ENCODE assay signal across 15 cellular contexts in the genomic region with DNA sequence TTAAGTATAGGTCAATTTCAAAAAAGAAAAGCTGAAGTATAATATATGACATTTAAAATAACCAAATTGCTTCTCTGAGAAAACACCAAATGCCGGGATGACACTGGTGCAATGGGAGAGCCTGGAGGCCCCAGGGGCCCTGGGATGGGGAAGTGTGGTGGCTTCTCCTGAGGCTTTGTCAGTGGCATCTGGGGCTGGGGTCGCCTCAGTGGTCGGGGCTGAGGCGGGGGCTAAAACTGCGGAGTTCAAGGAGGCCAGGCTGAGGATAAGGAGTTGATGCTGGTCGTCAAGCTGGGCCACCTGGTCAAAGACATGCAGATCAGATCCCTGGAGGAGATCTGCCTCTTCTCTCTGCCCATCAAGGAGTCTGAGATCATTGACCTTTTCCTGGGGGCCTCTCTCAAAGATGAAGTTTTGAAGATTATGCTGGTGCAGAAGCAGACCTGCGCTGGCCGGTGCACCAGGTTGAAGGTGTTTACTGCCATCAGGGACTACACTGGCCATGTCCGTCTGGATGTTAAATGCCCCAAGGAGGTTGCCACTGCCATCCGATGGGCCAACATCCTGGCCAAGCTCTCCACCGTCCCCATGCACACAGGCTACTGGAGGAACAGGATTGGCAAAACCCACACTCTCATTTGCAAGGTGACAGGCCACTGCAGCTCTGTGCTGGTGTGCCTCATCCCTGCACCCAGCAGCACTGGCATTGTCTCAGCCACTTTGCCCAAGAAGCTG.
DNase-seq lines count a peak whose midpoint lies in the region; ATAC-seq and FAIRE-seq lines count a peak whose summit lies in the region.
"Had no signal": no experiment of that assay in that cellular context is flagged by ENCODE, and none has a peak within 500 bp of the region (broad histone marks: within the 10 kb centered on the region; RNA-seq: fewer than 3 reads in every experiment).

No MANE protein-coding gene starts in this region.

- H3K9me3 ChIP-seq in neuronal stem cell (replicated peaks in 1 of 2; ENCODE audit: control insufficient read depth in 2 of 2, insufficient read depth in 1 of 2, low read depth in 1 of 2, low read length in 2 of 2) = no peaks in the 10 kb centered on the region
- H3K9me3 ChIP-seq in aorta (ENCODE audit: control insufficient read depth, low read length) = no peaks in the 10 kb centered on the region
- H3K9me3 ChIP-seq: BLaER1 treated with 17β-estradiol and CSF1 and Interleukin-3, amounts not matched to agents 10 nM and 100 nM had no signal

- FAIRE-seq in HTR-8/SVneo (lab: Jason Lieb, UNC) = peak; percentile 4
- FAIRE-seq: HepG2 had no signal

- H3K27ac ChIP-seq in neuronal stem cell (replicated peaks; ENCODE audit: low read length) (no peak overlapping the region), aorta (ENCODE audit: low read depth in 1 of 2, low read length in 2 of 2) (no peak overlapping the region)
- H3K27ac ChIP-seq: BLaER1 treated with 17β-estradiol and CSF1 and Interleukin-3, amounts not matched to agents 10 nM and 100 nM had no signal

- H3K23ac ChIP-seq in neuronal stem cell (ENCODE audit: low read depth, low read length, poor library complexity) = no peak overlapping the region

- H2BK5ac ChIP-seq in neuronal stem cell (ENCODE audit: low read length) = no peak overlapping the region

- no peaks in the 10 kb centered on the region for H3K79me1 ChIP-seq in neuronal stem cell (ENCODE audit: low read depth, low read length)

- no peak overlapping the region for H2BK120ac ChIP-seq in neuronal stem cell (ENCODE audit: low read depth, low read length)

- no peak overlapping the region for H3K4me2 ChIP-seq in neuronal stem cell (ENCODE audit: insufficient read depth, low read length, poor library complexity, severe bottlenecking)
- H3K4me2 ChIP-seq: BLaER1 treated with 17β-estradiol and CSF1 and Interleukin-3, amounts not matched to agents 10 nM and 100 nM had no signal

- H3K9ac ChIP-seq in neuronal stem cell (ENCODE audit: low read depth, low read length, poor library complexity) = no peak overlapping the region
- H3K9ac ChIP-seq: BLaER1 treated with 17β-estradiol and CSF1 and Interleukin-3, amounts not matched to agents 10 nM and 100 nM had no signal

- H4K8ac ChIP-seq in neuronal stem cell (ENCODE audit: low read depth, low read length) = no peak overlapping the region

- H3K4me3 ChIP-seq in neuronal stem cell (ENCODE audit: low read length in 2 of 2) (no peak overlapping the region), aorta (ENCODE audit: low read length in 2 of 2) (no peak overlapping the region)
- H3K4me3 ChIP-seq: BLaER1 treated with 17β-estradiol and CSF1 and Interleukin-3, amounts not matched to agents 10 nM and 100 nM had no signal

- H3K4me3 Mint-ChIP-seq in central memory CD8-positive, alpha-beta T cell = no peak overlapping the region
- H3K4me3 Mint-ChIP-seq: B cell; CD8-positive, alpha-beta T cell; H9 had no signal

- H3K27me3 ChIP-seq in neuronal stem cell (ENCODE audit: control insufficient read depth in 3 of 3, insufficient read depth in 3 of 3, low read depth in 1 of 3, low read length in 3 of 3) (no peaks in the 10 kb centered on the region), aorta (ENCODE audit: control insufficient read depth in 1 of 2, insufficient read depth in 2 of 2, low read length in 1 of 2) (no peaks in the 10 kb centered on the region)
- H3K27me3 ChIP-seq: BLaER1 treated with 17β-estradiol and CSF1 and Interleukin-3, amounts not matched to agents 10 nM and 100 nM had no signal

- H3K4me1 ChIP-seq in neuronal stem cell (ENCODE audit: control insufficient read depth in 2 of 2, insufficient read depth in 1 of 2, low read depth in 1 of 2, low read length in 2 of 2) (no peaks in the 10 kb centered on the region), aorta (ENCODE audit: control insufficient read depth in 1 of 2, insufficient read depth in 2 of 2, low read length in 2 of 2) (no peaks in the 10 kb centered on the region)
- H3K4me1 ChIP-seq: BLaER1 treated with 17β-estradiol and CSF1 and Interleukin-3, amounts not matched to agents 10 nM and 100 nM had no signal

- no peak overlapping the region for H4K91ac ChIP-seq in neuronal stem cell (ENCODE audit: low read depth, low read length, poor library complexity)

- H3K4ac ChIP-seq in neuronal stem cell (ENCODE audit: low read length) = no peak overlapping the region

- WGBS in neuronal stem cell (ENCODE audit: extremely low coverage in 2 of 2, insufficient read length in 2 of 2, insufficient replicate concordance in 1 of 2), 2 donors = no CpG with 5 or more reads among the region's 11 CpGs
- 93 to 95% methylated on average over 11 of the region's 11 CpGs for WGBS in aorta, 2 donors

- no peaks in the 10 kb centered on the region for H3K36me3 Mint-ChIP-seq in central memory CD8-positive, alpha-beta T cell (ENCODE audit: insufficient read depth)
- H3K36me3 Mint-ChIP-seq: CD8-positive, alpha-beta T cell had no signal

- no peak overlapping the region for H2AFZ ChIP-seq in neuronal stem cell (ENCODE audit: low read length)

- no peak overlapping the region for H2BK15ac ChIP-seq in neuronal stem cell (ENCODE audit: low read length)

- no peak for DNase-seq in HTR-8/SVneo (ENCODE audit: insufficient read length, low spot score)
- no peak for DNase-seq in central memory CD8-positive, alpha-beta T cell (ENCODE audit: low spot score in 2 of 2)
- no peak for DNase-seq in neuronal stem cell (ENCODE audit: low spot score)
- no peak for DNase-seq in aorta
- DNase-seq in posterior vena cava (ENCODE audit: low spot score) = no peak
- DNase-seq in T-helper 1 cell = no peak
- DNase-seq: Calu3; CD8-positive, alpha-beta T cell; DMS79 treated with DMSO at 0.1 percent for 48 hours; GF-D8; GOT3; H9 had no signal

- no peak overlapping the region for H3K27ac Mint-ChIP-seq in central memory CD8-positive, alpha-beta T cell (ENCODE audit: low read depth)
- H3K27ac Mint-ChIP-seq: B cell; CD8-positive, alpha-beta T cell; H9 had no signal

- H2AK5ac ChIP-seq in neuronal stem cell (ENCODE audit: low read depth, low read length) = no peak overlapping the region

- peaks cover 6% of the 10 kb centered on the region for H3K9me3 Mint-ChIP-seq in central memory CD8-positive, alpha-beta T cell
- H3K9me3 Mint-ChIP-seq: CD8-positive, alpha-beta T cell; H9 had no signal

- H2BK12ac ChIP-seq in neuronal stem cell (ENCODE audit: low read length) = no peak overlapping the region

- H3K14ac ChIP-seq in neuronal stem cell (ENCODE audit: low read length) = peak overlapping the region; percentile 3

- peak; percentile 14 for ATAC-seq in central memory CD8-positive, alpha-beta T cell (replicated peaks; ENCODE audit: extremely low read depth, poor library complexity, severe bottlenecking)
- peak; percentile 26 for ATAC-seq in aorta (ENCODE audit: low FRiP score)
- ATAC-seq: CD8-positive, alpha-beta T cell; HepG2 had no signal

- H3K4me1 Mint-ChIP-seq in central memory CD8-positive, alpha-beta T cell = no peaks in the 10 kb centered on the region
- H3K4me1 Mint-ChIP-seq: B cell had no signal

- peak overlapping the region; percentile 48 for H3K18ac ChIP-seq in neuronal stem cell (ENCODE audit: low read length)

- no peaks in the 10 kb centered on the region for H3K27me3 Mint-ChIP-seq in central memory CD8-positive, alpha-beta T cell
- H3K27me3 Mint-ChIP-seq: B cell had no signal

- H3K36me3 ChIP-seq in neuronal stem cell (replicated peaks in 1 of 2; ENCODE audit: control insufficient read depth in 2 of 2, insufficient read depth in 2 of 2, low read length in 2 of 2) (no peaks in the 10 kb centered on the region), aorta (ENCODE audit: control insufficient read depth in 1 of 2, insufficient read depth in 2 of 2, low read length in 1 of 2) (no peaks in the 10 kb centered on the region)
- H3K36me3 ChIP-seq: BLaER1 treated with 17β-estradiol and CSF1 and Interleukin-3, amounts not matched to agents 10 nM and 100 nM had no signal

- intact Hi-C loops in aorta (cut with DNase I) (no loop called here), posterior vena cava (cut with DNase I) (no loop called here)
